Comparison of ENCODE assay signal across 1 cellular context in genomic region chrX:69107231-69107739, GRCh38.
TF ChIP-seq lines count a peak whose summit lies in the region.

No MANE protein-coding gene starts in this region.

TF ChIP-seq in SK-N-SH treated with all-trans-retinoic acid at 6 μM for 48 hours, 23 proteins besides CTCF, POLR2A, EP300 and RAD21 (continued from another document):
- TF ChIP-seq TSHZ2 (CRISPR knock-in tag; IDR thresholded peaks at IDR 0.05) (no peak), OSR1 (CRISPR knock-in tag; IDR thresholded peaks at IDR 0.05) (no peak), RARB (CRISPR knock-in tag; IDR thresholded peaks at IDR 0.05) (no peak), ISL1 (CRISPR knock-in tag; IDR thresholded peaks at IDR 0.05) (no peak), TOX (CRISPR knock-in tag; IDR thresholded peaks at IDR 0.05; ENCODE audit: borderline replicate concordance) (no peak), CSDC2 (CRISPR knock-in tag; IDR thresholded peaks at IDR 0.05) (no peak), ARNTL (CRISPR knock-in tag; IDR thresholded peaks at IDR 0.05; ENCODE audit: borderline replicate concordance, low read depth) (no peak), ZNF70 (CRISPR knock-in tag; IDR thresholded peaks at IDR 0.05) (no peak), ZNF565 (CRISPR knock-in tag; conservative IDR thresholded peaks at IDR 0.05; ENCODE audit: low read depth) (no peak)
- TF ChIP-seq, protein P1, sequence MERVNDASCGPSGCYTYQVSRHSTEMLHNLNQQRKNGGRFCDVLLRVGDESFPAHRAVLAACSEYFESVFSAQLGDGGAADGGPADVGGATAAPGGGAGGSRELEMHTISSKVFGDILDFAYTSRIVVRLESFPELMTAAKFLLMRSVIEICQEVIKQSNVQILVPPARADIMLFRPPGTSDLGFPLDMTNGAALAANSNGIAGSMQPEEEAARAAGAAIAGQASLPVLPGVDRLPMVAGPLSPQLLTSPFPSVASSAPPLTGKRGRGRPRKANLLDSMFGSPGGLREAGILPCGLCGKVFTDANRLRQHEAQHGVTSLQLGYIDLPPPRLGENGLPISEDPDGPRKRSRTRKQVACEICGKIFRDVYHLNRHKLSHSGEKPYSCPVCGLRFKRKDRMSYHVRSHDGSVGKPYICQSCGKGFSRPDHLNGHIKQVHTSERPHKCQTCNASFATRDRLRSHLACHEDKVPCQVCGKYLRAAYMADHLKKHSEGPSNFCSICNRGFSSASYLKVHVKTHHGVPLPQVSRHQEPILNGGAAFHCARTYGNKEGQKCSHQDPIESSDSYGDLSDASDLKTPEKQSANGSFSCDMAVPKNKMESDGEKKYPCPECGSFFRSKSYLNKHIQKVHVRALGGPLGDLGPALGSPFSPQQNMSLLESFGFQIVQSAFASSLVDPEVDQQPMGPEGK (CRISPR knock-in tag; IDR thresholded peaks at IDR 0.05; ENCODE audit: borderline replicate concordance), result no peak
- TF ChIP-seq, protein P2, sequence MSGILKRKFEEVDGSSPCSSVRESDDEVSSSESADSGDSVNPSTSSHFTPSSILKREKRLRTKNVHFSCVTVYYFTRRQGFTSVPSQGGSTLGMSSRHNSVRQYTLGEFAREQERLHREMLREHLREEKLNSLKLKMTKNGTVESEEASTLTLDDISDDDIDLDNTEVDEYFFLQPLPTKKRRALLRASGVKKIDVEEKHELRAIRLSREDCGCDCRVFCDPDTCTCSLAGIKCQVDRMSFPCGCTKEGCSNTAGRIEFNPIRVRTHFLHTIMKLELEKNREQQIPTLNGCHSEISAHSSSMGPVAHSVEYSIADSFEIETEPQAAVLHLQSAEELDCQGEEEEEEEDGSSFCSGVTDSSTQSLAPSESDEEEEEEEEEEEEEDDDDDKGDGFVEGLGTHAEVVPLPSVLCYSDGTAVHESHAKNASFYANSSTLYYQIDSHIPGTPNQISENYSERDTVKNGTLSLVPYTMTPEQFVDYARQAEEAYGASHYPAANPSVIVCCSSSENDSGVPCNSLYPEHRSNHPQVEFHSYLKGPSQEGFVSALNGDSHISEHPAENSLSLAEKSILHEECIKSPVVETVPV (CRISPR knock-in tag; IDR thresholded peaks at IDR 0.05), result no peak
TF ChIP-seq in SK-N-SH treated with all-trans-retinoic acid at 6 μM for 48 hours: peak in this region for 0.
